ENCODE assay signal across 17 cellular contexts in genomic region chr6:156773476-156773875, GRCh38. TPM values are rescaled to one million over a fixed set of nuclear protein-coding genes. Genes with fewer than 3 reads are reported as not detected.
DNase-seq lines count a peak whose midpoint lies in the region; ATAC-seq and TF ChIP-seq lines count a peak whose summit lies in the region.
"Had no signal": no experiment of that assay in that cellular context is flagged by ENCODE, and none has a peak within 500 bp of the region (broad histone marks: within the 10 kb centered on the region; RNA-seq: fewer than 3 reads in every experiment).

No MANE protein-coding gene starts in this region.

- intact Hi-C loops in heart left ventricle (cut with DNase I) (loop anchor here (5.0 to 10.0 kb wide), 8 partner anchors 41 to 501 kb away; no protein-coding TSS in a partner anchor), Right ventricle myocardium inferior (cut with DNase I) (no loop called here), dorsolateral prefrontal cortex (cut with DNase I) (loop anchor here in 1 of 2 donors (10.0 kb wide), 2 partner anchors 209 to 411 kb away; no protein-coding TSS in a partner anchor), uterus (cut with DNase I; ENCODE audit: low total_unique reads) (no loop called here)

- TF ChIP-seq CTCF in heart left ventricle (IDR thresholded peaks at IDR 0.05), result no peak
- TF ChIP-seq CTCF in dorsolateral prefrontal cortex (IDR thresholded peaks at IDR 0.05 in 54 of 56, conservative IDR thresholded peaks at IDR 0.05 in 2 of 56; ENCODE audit: low read depth in 1 of 56, partially characterized antibody in 56 of 56), result no peak
- TF ChIP-seq CTCF in nephron (IDR thresholded peaks at IDR 0.05; ENCODE audit: unreplicated experiment in 3 of 3), result no peak
- TF ChIP-seq CTCF in uterus (IDR thresholded peaks at IDR 0.05), result no peak

- peak overlapping the region in 8 of 12 donors; percentile 28 to 99 (median 82) for H3K27ac ChIP-seq in heart left ventricle
- H3K27ac ChIP-seq in dorsolateral prefrontal cortex, result peak overlapping the region in 16 of 59 donors; percentile 2 to 100 (median 98)
- peak overlapping the region; percentile 98 to 100 for H3K27ac ChIP-seq in uterus
- H3K27ac ChIP-seq: BLaER1, Peyer's patch had no signal

- ATAC-seq in heart left ventricle (no peak), Right ventricle myocardium inferior (no peak), HG03108 (IDR thresholded peaks at IDR 0.05; ENCODE audit: unreplicated experiment) (no peak)
- no peak for ATAC-seq in activated CD8-positive, alpha-beta memory T cell treated with anti-CD3 and anti-CD28 coated beads, Interleukin-2, amount 10 ng/mL, durations not matched to agents 7 days and 5 days
- ATAC-seq: K562 had no signal

- no peaks in the 10 kb centered on the region for H3K36me3 ChIP-seq in heart left ventricle
- no peaks in the 10 kb centered on the region for H3K36me3 ChIP-seq in uterus
- H3K36me3 ChIP-seq: BLaER1, Peyer's patch had no signal

- TF ChIP-seq POLR2A in heart left ventricle (IDR thresholded peaks at IDR 0.05) (no peak), uterus (IDR thresholded peaks at IDR 0.05) (no peak)

- no peaks in the 10 kb centered on the region for H3K9me3 Mint-ChIP-seq in nephron
- H3K9me3 Mint-ChIP-seq in activated CD8-positive, alpha-beta memory T cell treated with anti-CD3 and anti-CD28 coated beads, Interleukin-2, amount 10 ng/mL, durations not matched to agents 7 days and 5 days (ENCODE audit: low read depth), result no peaks in the 10 kb centered on the region

- peak overlapping the region in 5 of 12 donors; percentile 3 to 81 (median 22) for H3K4me3 ChIP-seq in heart left ventricle
- H3K4me3 ChIP-seq in dorsolateral prefrontal cortex, result peak overlapping the region in 37 of 59 donors; percentile 0 to 83 (median 24)
- H3K4me3 ChIP-seq in uterus, result no peak overlapping the region
- H3K4me3 ChIP-seq: BLaER1, K562, Peyer's patch had no signal

- H3K27me3 ChIP-seq in heart left ventricle (no peaks in the 10 kb centered on the region), dorsolateral prefrontal cortex (no peaks in the 10 kb centered on the region), uterus (no peaks in the 10 kb centered on the region)
- H3K27me3 ChIP-seq: BLaER1, Peyer's patch had no signal

- CTCF ChIA-PET in activated CD8-positive, alpha-beta memory T cell treated with anti-CD3 and anti-CD28 coated beads, Interleukin-2, amount 10 ng/mL, durations not matched to agents 7 days and 5 days (lab: Charles Lee), result no interaction called here

- peaks cover 5% of the 10 kb centered on the region for H3K27me3 Mint-ChIP-seq in nephron (ENCODE audit: low read depth)
- no peaks in the 10 kb centered on the region for H3K27me3 Mint-ChIP-seq in activated CD8-positive, alpha-beta memory T cell treated with anti-CD3 and anti-CD28 coated beads, Interleukin-2, amount 10 ng/mL, durations not matched to agents 7 days and 5 days

- H3K4me1 Mint-ChIP-seq in nephron, result peaks cover 49% of the 10 kb centered on the region
- H3K4me1 Mint-ChIP-seq in activated CD8-positive, alpha-beta memory T cell treated with anti-CD3 and anti-CD28 coated beads, Interleukin-2, amount 10 ng/mL, durations not matched to agents 7 days and 5 days, result peaks cover 18% of the 10 kb centered on the region

- H3K4me1 ChIP-seq in heart left ventricle (peaks cover 0 to 27% (median 20%) of the 10 kb centered on the region in 12 donors), uterus (no peaks in the 10 kb centered on the region)

- 48 to 80% (median 68%) methylated on average over 5 of the region's 5 CpGs for WGBS in heart left ventricle, 4 donors

- H3K36me3 Mint-ChIP-seq in nephron (ENCODE audit: low read depth), result no peaks in the 10 kb centered on the region
- peaks cover 2% of the 10 kb centered on the region for H3K36me3 Mint-ChIP-seq in activated CD8-positive, alpha-beta memory T cell treated with anti-CD3 and anti-CD28 coated beads, Interleukin-2, amount 10 ng/mL, durations not matched to agents 7 days and 5 days

- no peak for DNase-seq in heart left ventricle
- DNase-seq in Right ventricle myocardium inferior (ENCODE audit: missing footprints), result no peak
- DNase-seq in dorsolateral prefrontal cortex, result no peak
- DNase-seq in uterus, result no peak
- DNase-seq in activated CD8-positive, alpha-beta memory T cell treated with anti-CD3 and anti-CD28 coated beads, Interleukin-2, amount 10 ng/mL, durations not matched to agents 7 days and 5 days, result no peak
- DNase-seq in MV-4-11 (lab: John Stamatoyannopoulos, UW), result no peak
- DNase-seq: 8988T, GF-D8, NCI-H1092, NCI-H1694, NCI-H446, Peyer's patch, SHP77 treated with DMSO at 0.1 percent for 48 hours had no signal

- H3K9me3 ChIP-seq in heart left ventricle (no peaks in the 10 kb centered on the region), uterus (no peaks in the 10 kb centered on the region)
- H3K9me3 ChIP-seq: BLaER1, Peyer's patch had no signal

- peak overlapping the region; percentile 29 to 59 (median 52) for H3K4me3 Mint-ChIP-seq in nephron
- H3K4me3 Mint-ChIP-seq in activated CD8-positive, alpha-beta memory T cell treated with anti-CD3 and anti-CD28 coated beads, Interleukin-2, amount 10 ng/mL, durations not matched to agents 7 days and 5 days, result no peak overlapping the region

- H3K27ac Mint-ChIP-seq in nephron, result peak overlapping the region in 1 of 3 experiments; percentile 55
- H3K27ac Mint-ChIP-seq in activated CD8-positive, alpha-beta memory T cell treated with anti-CD3 and anti-CD28 coated beads, Interleukin-2, amount 10 ng/mL, durations not matched to agents 7 days and 5 days, result no peak overlapping the region

RNA-seq across cellular contexts. Expression of gene ARID1B, which starts 3.7 kb away (rescaled TPM):
- total RNA-seq in heart left ventricle (10 to 100 TPM; 34.3 to 76.1 (median 53.9) TPM), Right ventricle myocardium inferior (46.4 TPM), dorsolateral prefrontal cortex (100 to 1,000 TPM in 119 of 120 experiments, 10 to 100 TPM in 1; 96.8 to 200 (median 147) TPM), uterus (100 to 1,000 TPM in 2 of 4 donors, 10 to 100 TPM in 2; 63.8 to 198 (median 125) TPM)
- polyA plus RNA-seq in heart left ventricle, result 10 to 100 TPM; 15.3 to 24.0 TPM
- 10 to 100 TPM; 59.5 to 81.5 TPM for total RNA-seq in activated CD8-positive, alpha-beta memory T cell treated with anti-CD3 and anti-CD28 coated beads, Interleukin-2, amount 10 ng/mL, durations not matched to agents 7 days and 5 days

Comparison
In these comparisons a context has a peak if more than half of its experiments do, and no peak if none do; other contexts are left out.
1. intact Hi-C loops: an anchor here in heart left ventricle (5.0 to 10.0 kb wide); none called in Right ventricle myocardium inferior and uterus.
2. H3K4me3 ChIP-seq: peak in dorsolateral prefrontal cortex (37 of 59); none in uterus (0 of 2).